Comparison of ENCODE assay signal across 1 cellular context in the genomic region with DNA sequence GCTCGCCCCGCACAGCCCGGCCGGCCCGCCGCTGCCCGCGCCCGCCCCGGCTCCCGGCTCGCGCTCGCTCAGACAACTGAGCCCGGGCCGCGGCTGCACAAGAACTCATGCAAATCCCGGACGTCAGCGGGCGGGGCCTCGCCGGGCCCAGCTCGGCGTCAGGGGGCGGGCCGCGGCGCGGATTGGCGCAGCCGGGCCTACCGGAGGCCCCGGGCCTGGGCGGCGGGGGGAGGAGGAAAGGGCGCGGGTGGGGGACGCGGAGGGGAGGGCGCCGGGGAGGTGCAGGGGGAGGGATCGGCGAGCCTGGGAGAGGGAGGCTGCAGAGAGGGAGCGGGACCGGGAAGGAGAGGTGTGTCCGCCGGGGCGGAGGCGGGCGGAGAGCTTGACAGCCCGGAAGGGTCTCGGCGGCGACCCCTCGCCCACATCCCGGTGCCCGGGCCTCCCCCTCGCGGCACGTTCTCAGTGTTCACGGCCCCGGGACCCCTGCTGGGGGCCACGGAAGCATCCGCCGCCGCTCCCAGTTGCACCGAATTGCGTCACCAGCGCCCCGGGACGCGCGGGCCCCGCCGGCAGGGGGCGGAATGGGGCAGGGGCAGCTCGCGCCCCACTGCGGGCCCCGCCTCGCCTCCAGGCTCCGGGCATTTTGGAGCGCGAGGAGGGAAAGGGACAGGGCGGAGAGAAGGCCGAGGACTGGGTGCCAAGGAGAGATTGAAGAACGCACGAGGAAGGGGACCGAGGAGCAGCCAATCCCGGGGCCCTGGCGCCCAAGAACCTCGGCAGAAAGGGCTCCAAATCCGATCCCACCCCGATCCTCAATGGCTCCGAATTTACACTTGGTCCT.
A peak's percentile ranks its signal among the peaks of the same experiment; 100 is the strongest.
TF ChIP-seq lines count a peak whose summit lies in the region.

Gene CBX4, minus strand, starts transcription at position 78 of the 841 bp plus-strand sequence. CDS start 189 bp downstream, outside the sequence.

TF ChIP-seq in HEK293, 187 proteins besides CTCF, POLR2A, EP300 and RAD21 (continued from another document):
- TF ChIP-seq ZSCAN16 (tag by site-specific recombination; IDR thresholded peaks at IDR 0.05) = peak; percentile 70; the same call in 1 of the 2 replicates
- TF ChIP-seq ZNF501 (tag by site-specific recombination; IDR thresholded peaks at IDR 0.05) = peak; percentile 68; the same call in 1 of the 2 replicates
- peak; percentile 99 for TF ChIP-seq ZNF398 (tag by site-specific recombination; IDR thresholded peaks at IDR 0.05)
- peak; percentile 77; the same call in 1 of the 2 replicates for TF ChIP-seq EGR2 (tag by site-specific recombination; IDR thresholded peaks at IDR 0.05; ENCODE audit: low read depth)
- TF ChIP-seq ZNF677 (tag by site-specific recombination; IDR thresholded peaks at IDR 0.05) = no peak
- TF ChIP-seq GLI4 (tag by site-specific recombination; IDR thresholded peaks at IDR 0.05) = peak; percentile 64; the same call in 1 of the 2 replicates
- TF ChIP-seq HOXA7 (CRISPR knock-in tag; IDR thresholded peaks at IDR 0.05; ENCODE audit: borderline replicate concordance) = no peak
- no peak for TF ChIP-seq ZNF544 (tag by site-specific recombination; IDR thresholded peaks at IDR 0.05)
- TF ChIP-seq ZNF174 (tag by site-specific recombination; IDR thresholded peaks at IDR 0.05) = no peak; the same call in 1 of the 2 replicates
- TF ChIP-seq ZNF626 (tag by site-specific recombination; IDR thresholded peaks at IDR 0.05) = no peak
- TF ChIP-seq SETDB1 (IDR thresholded peaks at IDR 0.05; ENCODE audit: insufficient read length, low read length) = no peak
- TF ChIP-seq, protein P1, sequence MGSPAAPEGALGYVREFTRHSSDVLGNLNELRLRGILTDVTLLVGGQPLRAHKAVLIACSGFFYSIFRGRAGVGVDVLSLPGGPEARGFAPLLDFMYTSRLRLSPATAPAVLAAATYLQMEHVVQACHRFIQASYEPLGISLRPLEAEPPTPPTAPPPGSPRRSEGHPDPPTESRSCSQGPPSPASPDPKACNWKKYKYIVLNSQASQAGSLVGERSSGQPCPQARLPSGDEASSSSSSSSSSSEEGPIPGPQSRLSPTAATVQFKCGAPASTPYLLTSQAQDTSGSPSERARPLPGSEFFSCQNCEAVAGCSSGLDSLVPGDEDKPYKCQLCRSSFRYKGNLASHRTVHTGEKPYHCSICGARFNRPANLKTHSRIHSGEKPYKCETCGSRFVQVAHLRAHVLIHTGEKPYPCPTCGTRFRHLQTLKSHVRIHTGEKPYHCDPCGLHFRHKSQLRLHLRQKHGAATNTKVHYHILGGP (tag by site-specific recombination; IDR thresholded peaks at IDR 0.05) = no peak
- peak; percentile 79; the same call in 1 of the 2 replicates for TF ChIP-seq ZNF580 (tag by site-specific recombination; IDR thresholded peaks at IDR 0.05)
- peak; percentile 63 for TF ChIP-seq ZNF335 (tag by site-specific recombination; conservative IDR thresholded peaks at IDR 0.05)
- peak; percentile 80 for TF ChIP-seq ATF2 (tag by site-specific recombination; IDR thresholded peaks at IDR 0.05; ENCODE audit: low read depth)
- TF ChIP-seq ZNF473 (tag by site-specific recombination; IDR thresholded peaks at IDR 0.05) = no peak
- TF ChIP-seq ZSCAN30 (tag by site-specific recombination; IDR thresholded peaks at IDR 0.05) = peak; percentile 97
- TF ChIP-seq REPIN1 (tag by site-specific recombination; IDR thresholded peaks at IDR 0.05; ENCODE audit: low read depth) = peak; percentile 88; the same call in 1 of the 2 replicates
- peak; percentile 96 for TF ChIP-seq ZNF561 (tag by site-specific recombination; IDR thresholded peaks at IDR 0.05; ENCODE audit: borderline replicate concordance)
